ENCODE assay signal across 2 cellular contexts in genomic region chr12:120142231-120142877, GRCh38.
A peak's percentile ranks its signal among the peaks of the same experiment; 100 is the strongest.
TF ChIP-seq lines count a peak whose summit lies in the region.

No MANE protein-coding gene starts in this region.

TF ChIP-seq in GM23338, 12 proteins besides CTCF, POLR2A, EP300 and RAD21:
- TF ChIP-seq EZH2 (IDR thresholded peaks at IDR 0.05; ENCODE audit: low read depth, unreplicated experiment) (no peak), ETS1 (IDR thresholded peaks at IDR 0.05) (no peak), ZNF462 (CRISPR knock-in tag; IDR thresholded peaks at IDR 0.05) (no peak), JUNB (IDR thresholded peaks at IDR 0.05; ENCODE audit: unreplicated experiment) (no peak), EZH2phosphoT487 (IDR thresholded peaks at IDR 0.05; ENCODE audit: unreplicated experiment) (peak; percentile 20)

TF ChIP-seq in GM12878, 131 proteins besides CTCF, POLR2A, EP300 and RAD21:
- TF ChIP-seq ZNF274 (IDR thresholded peaks at IDR 0.05; ENCODE audit: insufficient read depth, insufficient read length): no peak
